ENCODE assay signal across 14 cellular contexts in genomic region chr21:44247891-44248290, GRCh38. TPM values are rescaled to one million over a fixed set of nuclear protein-coding genes. Genes with fewer than 3 reads are reported as not detected.
"Had no signal": no experiment of that assay in that cellular context is flagged by ENCODE, and none has a peak within 500 bp of the region (broad histone marks: within the 10 kb centered on the region; RNA-seq: fewer than 3 reads in every experiment).

No MANE protein-coding gene starts in this region.

RNA-seq across cellular contexts. Expression of gene DNMT3L, which starts 13.8 kb away (rescaled TPM):
- total RNA-seq: stomach, subcutaneous adipose tissue, suprapubic skin, temporal lobe, thoracic aorta, thyroid gland, tibial nerve, transverse colon, upper lobe of left lung, upper lobe of right lung, ureter, urinary bladder, uterus, vagina had no signal
- polyA plus RNA-seq: stomach, urinary bladder had no signal

RNA-seq across cellular contexts. Expression of gene AIRE, which starts 37.8 kb away (rescaled TPM):
- total RNA-seq: subcutaneous adipose tissue, suprapubic skin, thoracic aorta, transverse colon, upper lobe of left lung, upper lobe of right lung, ureter had no signal
- polyA plus RNA-seq: stomach had no signal
